In the genomic region with DNA sequence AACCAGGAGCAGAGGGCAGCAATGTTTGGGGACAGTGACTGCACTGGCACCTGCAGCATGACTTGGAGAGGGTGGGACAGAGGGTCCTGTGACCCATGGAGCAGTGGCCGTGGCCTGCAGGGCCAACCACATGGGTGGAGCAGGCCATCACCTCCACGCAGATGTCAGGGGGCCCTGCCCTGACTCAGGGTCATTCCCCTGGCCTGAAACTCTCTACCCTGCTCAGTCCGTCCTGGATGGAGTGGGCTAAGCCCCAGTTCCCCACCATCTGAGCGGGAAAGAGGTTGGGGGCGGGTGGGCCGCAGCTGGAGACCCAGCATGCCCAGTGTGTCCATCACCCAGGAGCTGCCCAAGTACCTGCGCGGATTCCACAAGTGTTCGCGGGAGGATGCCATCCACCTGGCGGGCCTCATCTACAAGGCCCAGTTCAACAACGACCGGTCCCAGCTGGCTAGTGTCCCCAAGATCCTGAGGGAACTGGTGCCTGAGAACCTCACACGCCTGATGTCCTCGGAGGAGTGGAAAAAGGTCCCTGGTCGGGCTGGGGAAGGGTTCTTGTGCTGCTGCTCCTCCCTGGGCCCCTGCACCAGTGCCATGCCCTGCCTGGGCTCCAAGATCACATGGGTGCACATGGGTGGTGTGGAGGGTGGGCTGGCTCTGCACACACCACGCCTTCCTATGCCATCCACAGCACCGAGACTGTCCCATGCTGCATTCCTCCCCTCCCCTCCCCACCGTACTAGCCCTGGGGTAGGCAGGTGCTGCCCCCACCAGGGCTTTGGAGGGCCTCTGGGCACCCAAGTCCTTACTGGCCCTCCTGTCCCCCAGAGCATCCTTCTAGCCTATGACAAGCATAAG, we compare ENCODE assay signal across 1 cellular context.
TF ChIP-seq lines count a peak whose summit lies in the region.

No MANE protein-coding gene starts in this region.

TF ChIP-seq in H1, 55 proteins besides CTCF, POLR2A, EP300 and RAD21:
- TF ChIP-seq CHD2 (IDR thresholded peaks at IDR 0.05; ENCODE audit: low read length), result no peak
- no peak for TF ChIP-seq RBBP5 (IDR thresholded peaks at IDR 0.05; ENCODE audit: borderline replicate concordance, low read depth, low read length)
- TF ChIP-seq, protein P1, sequence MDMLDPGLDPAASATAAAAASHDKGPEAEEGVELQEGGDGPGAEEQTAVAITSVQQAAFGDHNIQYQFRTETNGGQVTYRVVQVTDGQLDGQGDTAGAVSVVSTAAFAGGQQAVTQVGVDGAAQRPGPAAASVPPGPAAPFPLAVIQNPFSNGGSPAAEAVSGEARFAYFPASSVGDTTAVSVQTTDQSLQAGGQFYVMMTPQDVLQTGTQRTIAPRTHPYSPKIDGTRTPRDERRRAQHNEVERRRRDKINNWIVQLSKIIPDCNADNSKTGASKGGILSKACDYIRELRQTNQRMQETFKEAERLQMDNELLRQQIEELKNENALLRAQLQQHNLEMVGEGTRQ (IDR thresholded peaks at IDR 0.05; ENCODE audit: low read length), result no peak
- no peak for TF ChIP-seq JUN (IDR thresholded peaks at IDR 0.05; ENCODE audit: low read depth, low read length)
- TF ChIP-seq, protein P2, sequence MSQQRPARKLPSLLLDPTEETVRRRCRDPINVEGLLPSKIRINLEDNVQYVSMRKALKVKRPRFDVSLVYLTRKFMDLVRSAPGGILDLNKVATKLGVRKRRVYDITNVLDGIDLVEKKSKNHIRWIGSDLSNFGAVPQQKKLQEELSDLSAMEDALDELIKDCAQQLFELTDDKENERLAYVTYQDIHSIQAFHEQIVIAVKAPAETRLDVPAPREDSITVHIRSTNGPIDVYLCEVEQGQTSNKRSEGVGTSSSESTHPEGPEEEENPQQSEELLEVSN (IDR thresholded peaks at IDR 0.05), result no peak
- no peak for TF ChIP-seq PHF8 (conservative IDR thresholded peaks at IDR 0.05; ENCODE audit: low read depth, low read length)
- TF ChIP-seq SIX5 (IDR thresholded peaks at IDR 0.05; ENCODE audit: low read depth, low read length), result no peak
- TF ChIP-seq EGR1 (IDR thresholded peaks at IDR 0.05; ENCODE audit: borderline replicate concordance, low read depth, low read length), result no peak
- no peak for TF ChIP-seq POU5F1 (IDR thresholded peaks at IDR 0.05; ENCODE audit: low read depth, low read length)
- TF ChIP-seq KDM4A (IDR thresholded peaks at IDR 0.05; ENCODE audit: low read depth, low read length, severe bottlenecking), result no peak
- TF ChIP-seq GABPA (IDR thresholded peaks at IDR 0.05; ENCODE audit: borderline replicate concordance, insufficient read depth, low read length), result no peak
- no peak for TF ChIP-seq ASH2L (IDR thresholded peaks at IDR 0.05; ENCODE audit: low read length)
TF ChIP-seq in H1: peak in this region for 0.
